In genomic region chr2:95575857-95576256, GRCh38 we compare ENCODE assay signal across 8 cellular contexts. TPM values are rescaled to one million over a fixed set of nuclear protein-coding genes. Genes with fewer than 3 reads are reported as not detected.
"Had no signal": no experiment of that assay in that cellular context is flagged by ENCODE, and none has a peak within 500 bp of the region (broad histone marks: within the 10 kb centered on the region; RNA-seq: fewer than 3 reads in every experiment).

No MANE protein-coding gene starts in this region.

- DNase-seq: GDM1, GF-D8 had no signal

- FAIRE-seq: G401.6, GM12878, GM12891, GM12892, GM18507, GM19239 had no signal

- ATAC-seq: GM12878 had no signal

- H3K4me3 ChIP-seq: GM12878 had no signal

RNA-seq across cellular contexts. Expression of gene TRIM43, which starts 15.9 kb away (rescaled TPM):
- total RNA-seq: GM12878 had no signal
- polyA plus RNA-seq: GM12878 had no signal
